Comparison of ENCODE assay signal across 8 cellular contexts in the genomic region with DNA sequence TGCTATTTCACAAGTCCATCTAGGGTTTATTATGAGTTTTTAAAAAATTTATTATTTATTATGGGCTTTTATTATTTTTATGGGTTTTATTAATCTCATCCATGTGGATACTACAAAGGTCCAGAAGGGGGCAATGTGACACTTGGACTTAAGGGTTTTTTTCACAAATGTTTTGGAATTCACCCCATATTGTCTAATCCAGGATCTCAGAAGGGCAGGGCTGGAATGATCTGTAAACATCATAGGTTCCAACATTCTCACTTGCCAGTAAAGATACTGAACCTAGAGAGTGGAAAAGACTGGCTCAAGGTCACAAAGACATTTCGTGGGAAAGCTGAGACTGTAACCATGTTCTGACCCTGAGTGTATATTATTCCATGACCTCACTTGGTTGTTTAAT. TPM values are rescaled to one million over a fixed set of nuclear protein-coding genes. Genes with fewer than 3 reads are reported as not detected.
DNase-seq lines count a peak whose midpoint lies in the region; ATAC-seq, FAIRE-seq and TF ChIP-seq lines count a peak whose summit lies in the region.

No MANE protein-coding gene starts in this region.

- H3K4me3 Mint-ChIP-seq in osteocyte (ENCODE audit: unreplicated experiment): no peak overlapping the region

- no peak for TF ChIP-seq POLR2A in vagina (IDR thresholded peaks at IDR 0.05)

- H3K4me1 ChIP-seq in vagina: no peaks in the 10 kb centered on the region

- TF ChIP-seq CTCF in LNCaP clone FGC (IDR thresholded peaks at IDR 0.05; ENCODE audit: control insufficient read depth, extremely low read depth, insufficient read depth) (peak; percentile 48), bronchial epithelial cell (IDR thresholded peaks at IDR 0.05; ENCODE audit: insufficient read depth, low read length, severe bottlenecking) (peak; percentile 25), osteocyte (IDR thresholded peaks at IDR 0.05) (peak; percentile 61), vagina (IDR thresholded peaks at IDR 0.05) (no peak)

- no peaks in the 10 kb centered on the region for H3K36me3 ChIP-seq in bronchial epithelial cell (ENCODE audit: control insufficient read depth, insufficient read depth, low read length)
- H3K36me3 ChIP-seq in vagina: no peaks in the 10 kb centered on the region

- H3K27me3 ChIP-seq in bronchial epithelial cell (ENCODE audit: control insufficient read depth, insufficient read depth, low read length) (no peaks in the 10 kb centered on the region), vagina (no peaks in the 10 kb centered on the region)

- no peaks in the 10 kb centered on the region for H3K36me3 Mint-ChIP-seq in osteocyte (ENCODE audit: unreplicated experiment)

- intact Hi-C loops in vagina (cut with DNase I): no loop called here

- H3K4me3 ChIP-seq in LNCaP clone FGC (ENCODE audit: low read depth, low read length) (no peak overlapping the region), bronchial epithelial cell (ENCODE audit: low read depth, low read length) (no peak overlapping the region), vagina (no peak overlapping the region)

- H3K27ac ChIP-seq in vagina: no peak overlapping the region

- no peak for ATAC-seq in HG03457 (IDR thresholded peaks at IDR 0.05; ENCODE audit: unreplicated experiment)
- ATAC-seq in HG02642 (IDR thresholded peaks at IDR 0.05; ENCODE audit: poor library complexity, unreplicated experiment): no peak

- no peaks in the 10 kb centered on the region for H3K4me1 Mint-ChIP-seq in osteocyte (ENCODE audit: unreplicated experiment)

- no peak for FAIRE-seq in bronchial epithelial cell (lab: Jason Lieb, UNC)

- no peaks in the 10 kb centered on the region for H3K9me3 ChIP-seq in vagina

- H3K27ac Mint-ChIP-seq in osteocyte (ENCODE audit: unreplicated experiment): no peak overlapping the region

- H3K27me3 Mint-ChIP-seq in osteocyte (ENCODE audit: unreplicated experiment): peaks cover 13% of the 10 kb centered on the region

- H3K9me3 Mint-ChIP-seq in osteocyte (ENCODE audit: unreplicated experiment): no peaks in the 10 kb centered on the region

- peak; percentile 77 for DNase-seq in GM03348 (ENCODE audit: low spot score)
- DNase-seq in LNCaP clone FGC (ENCODE audit: low read depth): peak; percentile 64
- peak; percentile 49 for DNase-seq in bronchial epithelial cell (ENCODE audit: low read depth)
- DNase-seq in osteocyte (ENCODE audit: extremely low spot score, unreplicated experiment): no peak
- no peak for DNase-seq in vagina (ENCODE audit: extremely low spot score in 2 of 2)
- no peak for DNase-seq in KG1 (lab: John Stamatoyannopoulos, UW)

RNA-seq across cellular contexts. Expression of gene NIM1K, which starts 35.6 kb away (rescaled TPM):
- total RNA-seq in bronchial epithelial cell (0.38 TPM in 1 of 2 replicates, not detected in the other), osteocyte (0.29 and 0.43 TPM in 2 replicates), vagina (not detected)

Comparison
In these comparisons a context has a peak if more than half of its experiments do, and no peak if none do; other contexts are left out.
1. DNase-seq: peak in GM03348 (single experiment), LNCaP clone FGC (single experiment) and bronchial epithelial cell (single experiment); none in osteocyte (single experiment), vagina (0 of 2) and KG1 (single experiment).
2. CTCF ChIP-seq: peak in LNCaP clone FGC (single experiment), bronchial epithelial cell (single experiment) and osteocyte (single experiment); none in vagina (0 of 3).